Comparison of ENCODE assay signal across 11 cellular contexts in genomic region chr17:58325289-58325726, GRCh38. TPM values are rescaled to one million over a fixed set of nuclear protein-coding genes. Genes with fewer than 3 reads are reported as not detected.
A peak's percentile ranks its signal among the peaks of the same experiment; 100 is the strongest.
DNase-seq lines count a peak whose midpoint lies in the region; FAIRE-seq and TF ChIP-seq lines count a peak whose summit lies in the region.
"Had no signal": no experiment of that assay in that cellular context is flagged by ENCODE, and none has a peak within 500 bp of the region (broad histone marks: within the 10 kb centered on the region; RNA-seq: fewer than 3 reads in every experiment).

No MANE protein-coding gene starts in this region.

- peaks cover 12% of the 10 kb centered on the region for H3K23me2 ChIP-seq in H1 (ENCODE audit: low read depth, low read length)

- peaks cover 0 to 2% of the 10 kb centered on the region in 2 experiments for H4K20me1 ChIP-seq in H1 (replicated peaks in 1 of 2; ENCODE audit: control insufficient read depth in 1 of 2, insufficient read depth in 2 of 2, low read length in 2 of 2)

- TF ChIP-seq CTCF in H1 (IDR thresholded peaks at IDR 0.05; ENCODE audit: control extremely low read depth in 1 of 3, insufficient read depth in 1 of 3, low read depth in 1 of 3, low read length in 3 of 3) (no peak), sigmoid colon (IDR thresholded peaks at IDR 0.05) (no peak)

- H4K91ac ChIP-seq in H1 (replicated peaks; ENCODE audit: insufficient read length, low read length): no peak overlapping the region

- CTCF ChIA-PET in H1 (lab: Charles Lee; ENCODE audit: partially characterized antibody): interaction anchor here (0.7 to 21.9 kb wide), 11 partner anchors 9 to 122 kb away, joined by 3 to 384 read pairs (median 6); partner anchors contain the start of gene RNF43

- peak overlapping the region; percentile 81 for H3K18ac ChIP-seq in H1 (ENCODE audit: extremely low read depth, low read length)

- no peak overlapping the region for H2BK5ac ChIP-seq in H1 (ENCODE audit: low read depth, low read length)

- no peak overlapping the region for H3K9ac ChIP-seq in H1 (replicated peaks in 1 of 4; ENCODE audit: extremely low read depth in 1 of 4, low read depth in 3 of 4, low read length in 3 of 4)

- no peak overlapping the region for H2BK120ac ChIP-seq in H1 (replicated peaks; ENCODE audit: low read depth, low read length)

- H3K4ac ChIP-seq in H1 (replicated peaks; ENCODE audit: insufficient read length, low read depth, low read length): no peak overlapping the region

- TF ChIP-seq EP300 in H1 (IDR thresholded peaks at IDR 0.05; ENCODE audit: borderline replicate concordance in 1 of 2, low read depth in 2 of 2, low read length in 2 of 2) (no peak), sigmoid colon (IDR thresholded peaks at IDR 0.05) (no peak)

- no peak overlapping the region for H4K5ac ChIP-seq in H1 (ENCODE audit: insufficient read length, low read depth, low read length)

- H3K79me2 ChIP-seq in H1 (ENCODE audit: control insufficient read depth in 1 of 2, insufficient read depth in 2 of 2, low read length in 2 of 2): no peaks in the 10 kb centered on the region

- H2BK12ac ChIP-seq in H1 (ENCODE audit: low read depth, low read length): peak overlapping the region; percentile 82; the same call in 1 of the 2 replicates

- TF ChIP-seq POLR2A in H1 (IDR thresholded peaks at IDR 0.05; ENCODE audit: control extremely low read depth in 1 of 2, low read depth in 2 of 2, low read length in 2 of 2): no peak
- no peak for TF ChIP-seq POLR2A in sigmoid colon (IDR thresholded peaks at IDR 0.05)

- H3K4me2 ChIP-seq in H1 (ENCODE audit: insufficient read depth in 1 of 2, low read depth in 2 of 2, low read length in 2 of 2): peak overlapping the region; percentile 82 to 99

- DNase-seq in NCI-H1417 (lab: John Stamatoyannopoulos, UW) (peak in 2 of 3 experiments; percentile 74 to 76), NCI-H1417 treated with DMSO at 0.1 percent for 48 hours (lab: John Stamatoyannopoulos, UW) (no peak), NCI-H2171 (lab: John Stamatoyannopoulos, UW) (peak; percentile 65), H1 (ENCODE audit: low read depth in 1 of 2, low spot score in 2 of 2) (peak in 1 of 2 experiments; percentile 74), sigmoid colon (no peak), NCI-H510A (lab: John Stamatoyannopoulos, UW) (no peak)
- no peak for DNase-seq in central memory CD4-positive, alpha-beta T cell
- DNase-seq in activated CD4-positive, CD25-positive, alpha-beta regulatory T cell (lab: John Stamatoyannopoulos, UW): no peak
- DNase-seq: activated CD8-positive, alpha-beta memory T cell treated with anti-CD3 and anti-CD28 coated beads, Interleukin-2, amount 50 U/mL, for 48 hours; foreskin keratinocyte; NCI-H187 had no signal

- no peak overlapping the region for H2AFZ ChIP-seq in H1 (ENCODE audit: low read length)

- H3K79me1 ChIP-seq in H1 (ENCODE audit: low read depth, low read length): no peaks in the 10 kb centered on the region

- no peaks in the 10 kb centered on the region for H3K9me3 ChIP-seq in H1 (ENCODE audit: insufficient read depth in 2 of 2, low read depth in 1 of 2, low read length in 1 of 2)
- no peaks in the 10 kb centered on the region for H3K9me3 ChIP-seq in sigmoid colon

- H3K4me3 ChIP-seq in H1 (ENCODE audit: extremely low read depth in 1 of 4, insufficient read depth in 2 of 4, low read depth in 3 of 4, low read length in 4 of 4) (peak overlapping the region; percentile 41 to 79 (median 68); a peak in 5 of 8 replicates), sigmoid colon (peak overlapping the region; percentile 60 to 94 (median 73))

- no peak overlapping the region for H3K23ac ChIP-seq in H1 (ENCODE audit: insufficient read length)

- peaks cover 0 to 20% (median 12%) of the 10 kb centered on the region in 4 experiments; a peak in 5 of 7 replicates for H3K27me3 ChIP-seq in H1 (replicated peaks in 1 of 4; ENCODE audit: control insufficient read depth in 3 of 4, extremely low read depth in 1 of 4, insufficient read depth in 3 of 4, low read length in 3 of 4)
- H3K27me3 ChIP-seq in sigmoid colon: peaks cover 0 to 6% (median 0%) of the 10 kb centered on the region in 3 donors

- no peak overlapping the region for H2AK5ac ChIP-seq in H1 (ENCODE audit: low read depth, low read length)

- POLR2A ChIA-PET in H1 (lab: Charles Lee; ENCODE audit: partially characterized antibody): interaction anchor here (0.9 to 7.9 kb wide), 10 partner anchors 9 to 190 kb away, joined by 3 to 66 read pairs (median 6); partner anchors contain the start of gene SUPT4H1

- H3K36me3 ChIP-seq in H1 (ENCODE audit: control insufficient read depth in 2 of 4, insufficient read depth in 4 of 4, low read length in 3 of 4): no peaks in the 10 kb centered on the region
- peaks cover 0 to 8% (median 0%) of the 10 kb centered on the region in 4 donors for H3K36me3 ChIP-seq in sigmoid colon

- intact Hi-C loops in sigmoid colon (cut with DNase I): loop anchor here (2.0 kb wide), 1 partner anchor 27 kb away; the partner anchor contains the start of gene SUPT4H1

- WGBS in H1 (ENCODE audit: extremely low coverage in 1 of 2, insufficient coverage in 1 of 2, insufficient read length in 1 of 2, insufficient replicate concordance in 2 of 2, low coverage in 1 of 2, low lambda C conversion rate in 2 of 2, missing lambda C conversion rate in 1 of 2), 2 experiments: 71% methylated on average over 11 of the region's 11 CpGs; no CpG with 5 or more reads in 1 of the 2 experiments
- WGBS in sigmoid colon, 2 donors: 74 to 83% methylated on average over 11 of the region's 11 CpGs

- H3K14ac ChIP-seq in H1 (ENCODE audit: insufficient read length): no peak overlapping the region

- H3K4me1 ChIP-seq in H1 (replicated peaks in 1 of 4; ENCODE audit: control insufficient read depth in 3 of 4, insufficient read depth in 4 of 4, low read length in 3 of 4): peaks cover 0 to 32% (median 19%) of the 10 kb centered on the region in 4 experiments; a peak in 6 of 7 replicates
- H3K4me1 ChIP-seq in sigmoid colon: peaks cover 0 to 26% (median 22%) of the 10 kb centered on the region in 4 donors
- H3K4me1 ChIP-seq: foreskin keratinocyte had no signal

- no peak for TF ChIP-seq RAD21 in H1 (IDR thresholded peaks at IDR 0.05 in 1 of 2, conservative IDR thresholded peaks at IDR 0.05 in 1 of 2; ENCODE audit: low read depth in 2 of 2, low read length in 2 of 2)

- H2BK20ac ChIP-seq in H1 (ENCODE audit: low read length): no peak overlapping the region

- no peak overlapping the region for H3K56ac ChIP-seq in H1 (replicated peaks; ENCODE audit: insufficient read length, low read depth, low read length)

- FAIRE-seq in H1 (lab: Jason Lieb, UNC): no peak

- H4K8ac ChIP-seq in H1 (ENCODE audit: extremely low read depth, insufficient read depth, low read length): no peak overlapping the region

- H2BK15ac ChIP-seq in H1 (ENCODE audit: low read length): 0 out of 2 replicates have a peak overlapping the region, but pooled peaks have one; percentile 23

- no peak overlapping the region for H3K27ac ChIP-seq in H1 (ENCODE audit: low read depth, low read length)
- no peak overlapping the region for H3K27ac ChIP-seq in sigmoid colon
- H3K27ac ChIP-seq: foreskin keratinocyte had no signal

TF ChIP-seq in H1, 55 proteins besides CTCF, POLR2A, EP300 and RAD21:
- TF ChIP-seq E2F6 (IDR thresholded peaks at IDR 0.05) (no peak), SP1 (IDR thresholded peaks at IDR 0.05; ENCODE audit: low read depth, low read length) (0 out of 2 replicates have a peak, but pooled peaks have one; percentile 6)
TF ChIP-seq in H1: peak in this region for 1.

RNA-seq across cellular contexts. Expression of gene TSPOAP1, which starts 3.3 kb away (rescaled TPM):
- 9.2 and 9.8 TPM in 2 replicates for total RNA-seq in H1 (2021; fragmentation: NEBNext Ultra II Directional; extraction: Animal tissue kit (Norgen Biotek cat#: 25700))
- polyA plus RNA-seq in H1 (2011; rRNA removed) (7.6 and 9.8 TPM in 2 replicates), sigmoid colon (1 to 10 TPM in 2 of 3 donors, under 1 TPM in 1; 0.69 to 7.2 (median 3.6) TPM)
- polyA plus RNA-seq in H1 (2011; cell fraction: cytosol; rRNA removed): 13.8 TPM
- polyA plus RNA-seq in H1 (2011; cell fraction: nucleus; rRNA removed): 69.7 TPM
- polyA plus RNA-seq in H1 (2012, experiment 1 of 2): 14.7 to 18.9 TPM (median 15.9 TPM) in 4 replicates
- polyA plus RNA-seq in H1 (2012, experiment 2 of 2): 6.2 TPM
- 4.8 TPM for polyA plus RNA-seq in H1 (2013, experiment 1 of 2)
- 4.1 TPM for polyA plus RNA-seq in H1 (2013, experiment 2 of 2)
- 2.9 and 6.6 TPM in 2 replicates for polyA minus RNA-seq in H1 (2011; rRNA and poly(A)+ RNA removed)
- polyA minus RNA-seq in H1 (2011; cell fraction: cytosol; rRNA and poly(A)+ RNA removed): 5.8 TPM
- polyA minus RNA-seq in H1 (2011; cell fraction: nucleus; rRNA and poly(A)+ RNA removed): 8.9 TPM
- 10 to 100 TPM; 12.5 to 28.4 (median 17.0) TPM for total RNA-seq in sigmoid colon

RNA-seq across cellular contexts. Expression of gene SUPT4H1, which starts 26.7 kb away (rescaled TPM):
- 103 and 112 TPM in 2 replicates for total RNA-seq in H1 (2021; fragmentation: NEBNext Ultra II Directional; extraction: Animal tissue kit (Norgen Biotek cat#: 25700))
- 115 and 143 TPM in 2 replicates for polyA plus RNA-seq in H1 (2011; rRNA removed)
- 144 TPM for polyA plus RNA-seq in H1 (2011; cell fraction: cytosol; rRNA removed)
- polyA plus RNA-seq in H1 (2011; cell fraction: nucleus; rRNA removed): 67.4 TPM
- 166 to 180 TPM (median 170 TPM) in 4 replicates for polyA plus RNA-seq in H1 (2012, experiment 1 of 2)
- polyA plus RNA-seq in H1 (2012, experiment 2 of 2): 181 TPM
- polyA plus RNA-seq in H1 (2013, experiment 1 of 2): 66.5 TPM
- polyA plus RNA-seq in H1 (2013, experiment 2 of 2): 66.6 TPM
- 73.5 and 87.0 TPM in 2 replicates for polyA minus RNA-seq in H1 (2011; rRNA and poly(A)+ RNA removed)
- 50.8 TPM for polyA minus RNA-seq in H1 (2011; cell fraction: cytosol; rRNA and poly(A)+ RNA removed)
- 33.5 TPM for polyA minus RNA-seq in H1 (2011; cell fraction: nucleus; rRNA and poly(A)+ RNA removed)
- total RNA-seq in sigmoid colon: 10 to 100 TPM; 50.5 to 65.3 (median 57.4) TPM
- 100 to 1,000 TPM in 1 of 3 donors, 10 to 100 TPM in 2; 90.1 to 114 (median 99.3) TPM for polyA plus RNA-seq in sigmoid colon

RNA-seq across cellular contexts. Expression of gene MPO, which starts 44.6 kb away (rescaled TPM):
- total RNA-seq in H1 (2021; fragmentation: NEBNext Ultra II Directional; extraction: Animal tissue kit (Norgen Biotek cat#: 25700)): 0.74 TPM in 1 of 2 replicates, not detected in the other
- polyA plus RNA-seq in H1 (2011; rRNA removed) (0.06 and 0.13 TPM in 2 replicates), sigmoid colon (under 1 TPM in 1 of 3 donors, not detected in 2; 0.44 TPM)
- polyA plus RNA-seq in H1 (2011; cell fraction: cytosol; rRNA removed): 0.08 TPM
- 0.61 TPM for polyA plus RNA-seq in H1 (2011; cell fraction: nucleus; rRNA removed)
- polyA plus RNA-seq in H1 (2012, experiment 1 of 2): not detected in 4 replicates
- polyA plus RNA-seq in H1 (2012, experiment 2 of 2): 0.04 TPM
- 0.04 TPM for polyA plus RNA-seq in H1 (2013, experiment 1 of 2)
- polyA plus RNA-seq in H1 (2013, experiment 2 of 2): 0.09 TPM
- polyA minus RNA-seq in H1 (2011; rRNA and poly(A)+ RNA removed): not detected in 2 replicates
- not detected for polyA minus RNA-seq in H1 (2011; cell fraction: cytosol; rRNA and poly(A)+ RNA removed)
- not detected for polyA minus RNA-seq in H1 (2011; cell fraction: nucleus; rRNA and poly(A)+ RNA removed)
- under 1 TPM in 1 of 4 donors, not detected in 3; 0.36 TPM for total RNA-seq in sigmoid colon
- total RNA-seq: foreskin keratinocyte had no signal
- polyA plus RNA-seq: foreskin keratinocyte had no signal

Comparison
In these comparisons a context has a peak if more than half of its experiments do, and no peak if none do; other contexts are left out.
1. DNase-seq: peak in NCI-H1417 (2 of 3) and NCI-H2171 (single experiment); none in NCI-H1417 treated with DMSO at 0.1 percent for 48 hours (single experiment), sigmoid colon (single experiment), NCI-H510A (single experiment), central memory CD4-positive, alpha-beta T cell (single experiment) and activated CD4-positive, CD25-positive, alpha-beta regulatory T cell (0 of 4).